ENCODE assay signal across 1 cellular context in genomic region chr14:102779574-102780315, GRCh38.
TF ChIP-seq lines count a peak whose summit lies in the region.

No MANE protein-coding gene starts in this region.

TF ChIP-seq in HCT116, 20 proteins besides CTCF, POLR2A, EP300 and RAD21:
- TF ChIP-seq CEBPB (IDR thresholded peaks at IDR 0.05; ENCODE audit: low read depth) (no peak), YY1 (IDR thresholded peaks at IDR 0.05; ENCODE audit: extremely low read depth, insufficient replicate concordance, low read depth, low read length) (no peak), TCF7L2 (IDR thresholded peaks at IDR 0.05; ENCODE audit: borderline replicate concordance, extremely low read depth, insufficient read depth, insufficient read length) (no peak), JUND (IDR thresholded peaks at IDR 0.05) (no peak)
